17 cellular contexts compared by ENCODE assay signal in genomic region chr16:280991-281659, GRCh38. TPM values are rescaled to one million over a fixed set of nuclear protein-coding genes. Genes with fewer than 3 reads are reported as not detected.
A peak's percentile ranks its signal among the peaks of the same experiment; 100 is the strongest.
DNase-seq lines count a peak whose midpoint lies in the region; ATAC-seq and TF ChIP-seq lines count a peak whose summit lies in the region.
"Had no signal": no experiment of that assay in that cellular context is flagged by ENCODE, and none has a peak within 500 bp of the region (broad histone marks: within the 10 kb centered on the region; RNA-seq: fewer than 3 reads in every experiment).

No MANE protein-coding gene starts in this region.

- H3K9ac ChIP-seq in ES-I3 (ENCODE audit: low read depth, low read length), result peak overlapping the region; percentile 62; the same call in 1 of the 2 replicates
- H3K9ac ChIP-seq in SK-N-MC (ENCODE audit: insufficient read length), result no peak overlapping the region

- H3K27ac ChIP-seq in SK-N-MC, result no peak overlapping the region
- H3K27ac ChIP-seq in hepatocyte, result no peak overlapping the region
- no peak overlapping the region for H3K27ac ChIP-seq in CD4-positive, alpha-beta memory T cell (ENCODE audit: low read depth, low read length)

- POLR2A ChIA-PET in CD4-positive, alpha-beta memory T cell (lab: Charles Lee; ENCODE audit: partially characterized antibody), result no interaction called here

- intact Hi-C loops in CD4-positive, alpha-beta memory T cell (cut with micrococcal nuclease), result no loop called here

- H3K27me3 ChIP-seq in hepatocyte, result peaks cover 38% of the 10 kb centered on the region
- no peaks in the 10 kb centered on the region for H3K27me3 ChIP-seq in CD4-positive, alpha-beta memory T cell (ENCODE audit: insufficient read depth, low read length)

- peaks cover 2% of the 10 kb centered on the region for H3K4me1 Mint-ChIP-seq in progenitor cell of endocrine pancreas (ENCODE audit: low read depth)
- peaks cover 6 to 9% (median 8%) of the 10 kb centered on the region in 4 donors for H3K4me1 Mint-ChIP-seq in CD4-positive, alpha-beta memory T cell
- H3K4me1 Mint-ChIP-seq in immature natural killer cell, result peaks cover 10 to 12% of the 10 kb centered on the region in 2 donors
- H3K4me1 Mint-ChIP-seq: activated T-helper 17 cell treated with anti-CD3 and anti-CD28 coated beads, Interleukin-2, amount 50 U/mL, for 72 hours had no signal

- H3K4me3 Mint-ChIP-seq in progenitor cell of endocrine pancreas (ENCODE audit: low read depth), result peak overlapping the region; percentile 56
- peak overlapping the region in 1 of 8 donors; percentile 25 for H3K4me3 Mint-ChIP-seq in CD4-positive, alpha-beta memory T cell
- H3K4me3 Mint-ChIP-seq in immature natural killer cell, result no peak overlapping the region
- H3K4me3 Mint-ChIP-seq: activated CD4-positive, alpha-beta T cell treated with anti-CD3 and anti-CD28 coated beads, Interleukin-2, amount 10 ng/mL, durations not matched to agents 24 days and 14 days; activated T-helper 17 cell treated with anti-CD3 and anti-CD28 coated beads, Interleukin-2, amount 50 U/mL, for 72 hours; CD4-positive, alpha-beta T cell; stimulated activated naive B cell treated with anti-CD40 and anti-IgM and Interleukin-4, amounts not matched to agents 10 μg/mL and 1 μg/mL and 100 μg/mL, for 72 hours had no signal

- ATAC-seq in HG03025 (IDR thresholded peaks at IDR 0.05; ENCODE audit: low FRiP score, unreplicated experiment), result no peak
- ATAC-seq: activated T-helper 17 cell treated with anti-CD3 and anti-CD28 coated beads, Interleukin-2, amount 50 U/mL, for 72 hours; stimulated activated naive B cell treated with anti-CD40 and anti-IgM and Interleukin-4, amounts not matched to agents 10 μg/mL and 1 μg/mL and 100 μg/mL, for 72 hours had no signal

- peak overlapping the region; percentile 57 for H3K4me3 ChIP-seq in SK-N-MC
- H3K4me3 ChIP-seq in hepatocyte, result peak overlapping the region; percentile 55
- no peak overlapping the region for H3K4me3 ChIP-seq in CD4-positive, alpha-beta memory T cell (ENCODE audit: low read length in 2 of 2)

- H3K9me2 ChIP-seq in hepatocyte (replicated peaks; ENCODE audit: insufficient read depth), result no peaks in the 10 kb centered on the region

- H3K27me3 Mint-ChIP-seq in progenitor cell of endocrine pancreas, result peaks cover 26% of the 10 kb centered on the region
- peaks cover 4 to 7% of the 10 kb centered on the region in 2 donors for H3K27me3 Mint-ChIP-seq in CD4-positive, alpha-beta memory T cell
- peaks cover 6 to 12% (median 12%) of the 10 kb centered on the region in 3 donors for H3K27me3 Mint-ChIP-seq in immature natural killer cell (ENCODE audit: low read depth in 3 of 3)

- peaks cover 5% of the 10 kb centered on the region for H3K36me3 Mint-ChIP-seq in progenitor cell of endocrine pancreas (ENCODE audit: insufficient read depth)
- H3K36me3 Mint-ChIP-seq in CD4-positive, alpha-beta memory T cell, result no peaks in the 10 kb centered on the region
- H3K36me3 Mint-ChIP-seq in immature natural killer cell, result no peaks in the 10 kb centered on the region

- no peaks in the 10 kb centered on the region for H3K4me1 ChIP-seq in ES-I3 (ENCODE audit: insufficient read depth, low read length)
- peaks cover 6% of the 10 kb centered on the region for H3K4me1 ChIP-seq in hepatocyte (ENCODE audit: insufficient read depth)
- H3K4me1 ChIP-seq in CD4-positive, alpha-beta memory T cell (ENCODE audit: insufficient read depth, low read length), result peaks cover 10% of the 10 kb centered on the region

- no peaks in the 10 kb centered on the region for H3K79me2 ChIP-seq in hepatocyte

- no peaks in the 10 kb centered on the region for H3K9me3 Mint-ChIP-seq in progenitor cell of endocrine pancreas (ENCODE audit: low read depth)
- H3K9me3 Mint-ChIP-seq in CD4-positive, alpha-beta memory T cell, result no peaks in the 10 kb centered on the region
- H3K9me3 Mint-ChIP-seq in immature natural killer cell, result no peaks in the 10 kb centered on the region
- H3K9me3 Mint-ChIP-seq: activated CD4-positive, alpha-beta T cell treated with anti-CD3 and anti-CD28 coated beads, Interleukin-2, amount 10 ng/mL, durations not matched to agents 24 days and 14 days; activated T-helper 17 cell treated with anti-CD3 and anti-CD28 coated beads, Interleukin-2, amount 50 U/mL, for 72 hours; CD4-positive, alpha-beta T cell; stimulated activated naive B cell treated with anti-CD40 and anti-IgM and Interleukin-4, amounts not matched to agents 10 μg/mL and 1 μg/mL and 100 μg/mL, for 72 hours had no signal

- 66% methylated on average over 26 of the region's 27 CpGs for WGBS in hepatocyte (ENCODE audit: low lambda C conversion rate, missing lambda C conversion rate)

- TF ChIP-seq CTCF in hepatocyte (IDR thresholded peaks at IDR 0.05; ENCODE audit: poor library complexity) (no peak), progenitor cell of endocrine pancreas (IDR thresholded peaks at IDR 0.05; ENCODE audit: unreplicated experiment) (no peak)

- CTCF ChIA-PET in CD4-positive, alpha-beta memory T cell (lab: Charles Lee; ENCODE audit: partially characterized antibody), result no interaction called here

- H4K20me1 ChIP-seq in hepatocyte (ENCODE audit: insufficient read depth, poor library complexity, severe bottlenecking), result no peaks in the 10 kb centered on the region

- H3K4me2 ChIP-seq in hepatocyte, result peak overlapping the region; percentile 95

- no peak overlapping the region for H2AFZ ChIP-seq in hepatocyte

- H3K9me3 ChIP-seq in ES-I3 (ENCODE audit: control insufficient read depth, insufficient read depth, low read length) (no peaks in the 10 kb centered on the region), SK-N-MC (ENCODE audit: low read depth, low read length) (no peaks in the 10 kb centered on the region), hepatocyte (ENCODE audit: low read depth) (no peaks in the 10 kb centered on the region)
- no peaks in the 10 kb centered on the region for H3K9me3 ChIP-seq in CD4-positive, alpha-beta memory T cell (ENCODE audit: control insufficient read depth in 1 of 2, low read length in 2 of 2)

- no peak for DNase-seq in SK-N-MC (ENCODE audit: low read depth, low spot score)
- no peak for DNase-seq in hepatocyte (ENCODE audit: low spot score)
- DNase-seq in progenitor cell of endocrine pancreas (ENCODE audit: low spot score, unreplicated experiment), result no peak
- no peak for DNase-seq in CD4-positive, alpha-beta memory T cell
- DNase-seq in NCI-H1436 treated with DMSO at 0.1 percent for 48 hours (lab: John Stamatoyannopoulos, UW), result no peak
- no peak for DNase-seq in immature natural killer cell
- DNase-seq: activated CD4-positive, alpha-beta T cell treated with anti-CD3 and anti-CD28 coated beads, Interleukin-2, amount 10 ng/mL, durations not matched to agents 24 days and 14 days; CD4-positive, alpha-beta T cell; cerebellar nuclear complex; left colon; NCI-H1694 treated with DMSO at 0.1 percent for 48 hours; stimulated activated CD4-positive, alpha-beta T cell treated with anti-CD3 and anti-CD28 coated beads, Interleukin-2, amount 100 ng/mL, for 48 hours; stimulated activated naive B cell treated with anti-CD40 and anti-IgM and Interleukin-4, amounts not matched to agents 10 μg/mL and 1 μg/mL and 100 μg/mL, for 72 hours; T-helper 1 cell had no signal

- no peak overlapping the region for H3K27ac Mint-ChIP-seq in progenitor cell of endocrine pancreas
- H3K27ac Mint-ChIP-seq in CD4-positive, alpha-beta memory T cell, result no peak overlapping the region
- no peak overlapping the region for H3K27ac Mint-ChIP-seq in immature natural killer cell
- H3K27ac Mint-ChIP-seq: activated CD4-positive, alpha-beta T cell treated with anti-CD3 and anti-CD28 coated beads, Interleukin-2, amount 10 ng/mL, durations not matched to agents 24 days and 14 days; activated T-helper 17 cell treated with anti-CD3 and anti-CD28 coated beads, Interleukin-2, amount 50 U/mL, for 72 hours; CD4-positive, alpha-beta T cell; stimulated activated naive B cell treated with anti-CD40 and anti-IgM and Interleukin-4, amounts not matched to agents 10 μg/mL and 1 μg/mL and 100 μg/mL, for 72 hours had no signal

- H3K36me3 ChIP-seq in ES-I3 (ENCODE audit: insufficient read depth, low read length), result no peaks in the 10 kb centered on the region
- no peaks in the 10 kb centered on the region for H3K36me3 ChIP-seq in SK-N-MC (ENCODE audit: insufficient read depth, low read length)
- no peaks in the 10 kb centered on the region for H3K36me3 ChIP-seq in hepatocyte (replicated peaks; ENCODE audit: insufficient read depth, low read depth)
- no peaks in the 10 kb centered on the region for H3K36me3 ChIP-seq in CD4-positive, alpha-beta memory T cell (ENCODE audit: insufficient read depth, low read length)

RNA-seq across cellular contexts. Expression of gene ARHGDIG, which starts 0.7 kb away (rescaled TPM):
- total RNA-seq in hepatocyte (0.48 TPM in 1 of 2 replicates, not detected in the other), progenitor cell of endocrine pancreas (6.0 and 6.5 TPM in 2 replicates)
- polyA plus RNA-seq in hepatocyte (1.0 and 1.1 TPM in 2 replicates), immature natural killer cell (not detected)
- total RNA-seq in CD4-positive, alpha-beta memory T cell, result under 1 TPM in 1 of 2 experiments, not detected in 1; 0.96 TPM
- not detected for polyA plus RNA-seq in CD4-positive, alpha-beta memory T cell
- total RNA-seq: activated CD4-positive, alpha-beta T cell treated with anti-CD3 and anti-CD28 coated beads, Interleukin-2, amount 10 ng/mL, durations not matched to agents 24 days and 14 days; activated T-helper 17 cell treated with anti-CD3 and anti-CD28 coated beads, Interleukin-2, amount 50 U/mL, for 72 hours had no signal

RNA-seq across cellular contexts. Expression of gene PDIA2, which starts 1.8 kb away (rescaled TPM):
- total RNA-seq in hepatocyte, result 0.08 TPM in 1 of 2 replicates, not detected in the other
- polyA plus RNA-seq in hepatocyte, result 0.47 and 1.0 TPM in 2 replicates
- 3.8 TPM in 2 replicates for total RNA-seq in progenitor cell of endocrine pancreas
- total RNA-seq in CD4-positive, alpha-beta memory T cell, result not detected
- polyA plus RNA-seq in CD4-positive, alpha-beta memory T cell, result not detected
- not detected for polyA plus RNA-seq in immature natural killer cell
- total RNA-seq: activated CD4-positive, alpha-beta T cell treated with anti-CD3 and anti-CD28 coated beads, Interleukin-2, amount 10 ng/mL, durations not matched to agents 24 days and 14 days; activated T-helper 17 cell treated with anti-CD3 and anti-CD28 coated beads, Interleukin-2, amount 50 U/mL, for 72 hours; CD4-positive, alpha-beta T cell had no signal

RNA-seq across cellular contexts. Expression of gene RGS11, which starts 5.4 kb away (rescaled TPM):
- total RNA-seq in hepatocyte, result 0.04 and 0.57 TPM in 2 replicates
- polyA plus RNA-seq in hepatocyte, result 0.93 and 3.4 TPM in 2 replicates
- 2.4 TPM in 2 replicates for total RNA-seq in progenitor cell of endocrine pancreas
- total RNA-seq in CD4-positive, alpha-beta memory T cell, result under 1 TPM in 1 of 2 experiments, not detected in 1; 0.44 TPM
- polyA plus RNA-seq in CD4-positive, alpha-beta memory T cell, result not detected
- polyA plus RNA-seq in immature natural killer cell, result not detected
- total RNA-seq: CD4-positive, alpha-beta T cell had no signal

RNA-seq across cellular contexts. Expression of gene FAM234A, which starts 46.5 kb away (rescaled TPM):
- total RNA-seq in hepatocyte (37.6 and 84.1 TPM in 2 replicates), progenitor cell of endocrine pancreas (127 and 129 TPM in 2 replicates)
- polyA plus RNA-seq in hepatocyte (96.5 and 106 TPM in 2 replicates), immature natural killer cell (10 to 100 TPM; 19.3 to 56.6 (median 24.4) TPM)
- total RNA-seq in CD4-positive, alpha-beta memory T cell, result 10 to 100 TPM; 34.8 to 41.1 TPM
- 10 to 100 TPM; 18.2 to 35.1 TPM for polyA plus RNA-seq in CD4-positive, alpha-beta memory T cell

RNA-seq across cellular contexts. Expression of gene LUC7L, which starts 51.9 kb away (rescaled TPM):
- total RNA-seq in hepatocyte, result 74.1 and 75.4 TPM in 2 replicates
- 75.2 and 88.1 TPM in 2 replicates for polyA plus RNA-seq in hepatocyte
- total RNA-seq in progenitor cell of endocrine pancreas, result 229 and 230 TPM in 2 replicates
- 100 to 1,000 TPM; 147 to 157 TPM for total RNA-seq in CD4-positive, alpha-beta memory T cell
- polyA plus RNA-seq in CD4-positive, alpha-beta memory T cell, result 10 to 100 TPM in 1 of 2 donors, 1 to 10 TPM in 1; 5.1 to 12.9 TPM
- polyA plus RNA-seq in immature natural killer cell, result 10 to 100 TPM in 2 of 3 donors, 1 to 10 TPM in 1; 4.5 to 15.0 (median 10.4) TPM

Comparison
In these comparisons a context has a peak if more than half of its experiments do, and no peak if none do; other contexts are left out.
1. H3K4me3 ChIP-seq: peak in SK-N-MC (single experiment) and hepatocyte (single experiment); none in CD4-positive, alpha-beta memory T cell (0 of 2).